Comparison of ENCODE assay signal across 29 cellular contexts in genomic region chr22:22229683-22230420, GRCh38. TPM values are rescaled to one million over a fixed set of nuclear protein-coding genes. Genes with fewer than 3 reads are reported as not detected.
"Had no signal": no experiment of that assay in that cellular context is flagged by ENCODE, and none has a peak within 500 bp of the region (broad histone marks: within the 10 kb centered on the region; RNA-seq: fewer than 3 reads in every experiment).

No MANE protein-coding gene starts in this region.

- H3K27ac ChIP-seq: Peyer's patch, RWPE1, SJSA1 had no signal

- H3K4me1 Mint-ChIP-seq: brain had no signal

- H3K36me3 Mint-ChIP-seq: activated naive CD4-positive, alpha-beta T cell treated with anti-CD3 and anti-CD28 coated beads, Interleukin-2, amount 50 U/mL, for 72 hours; brain had no signal

- ATAC-seq: activated CD4-positive, CD25-positive, alpha-beta regulatory T cell treated with anti-CD3 and anti-CD28 coated beads, Interleukin-2, amount 50 U/mL, for 24 hours; activated CD8-positive, alpha-beta T cell treated with anti-CD3 and anti-CD28 coated beads for 36 hours; activated naive CD4-positive, alpha-beta T cell treated with anti-CD3 and anti-CD28 coated beads, Interleukin-2, amount 50 U/mL, for 72 hours; SK-N-SH treated with all-trans-retinoic acid at 6 μM for 48 hours had no signal

- H3K4me3 Mint-ChIP-seq: activated CD8-positive, alpha-beta T cell treated with anti-CD3 and anti-CD28 coated beads for 36 hours; activated T-cell treated with anti-CD3 and anti-CD28 coated beads, Interleukin-2, amount 50 U/mL, for 24 hours; activated T-helper 1 cell treated with anti-CD3 and anti-CD28 coated beads, Interleukin-12 subunit alpha, Interleukin-12 subunit beta, Interleukin-2, Interleukin-4 antibody, amounts not matched to agents 30 ng/mL and 10 ng/mL and 1 ng/mL, durations not matched to agents 14 hours and 24 hours and 36 hours; brain; T-helper 1 cell treated with Interleukin-12 subunit alpha and Interleukin-12 subunit beta and Interleukin-4 antibody, amounts not matched to agents 30 μg/mL and 1 μg/mL, for 36 hours had no signal

- DNase-seq: activated CD4-positive, alpha-beta T cell treated with anti-CD3 and anti-CD28 coated beads for 4 hours; activated CD8-positive, alpha-beta T cell treated with anti-CD3 and anti-CD28 coated beads for 36 hours; activated effector memory CD4-positive, alpha-beta T cell treated with Interleukin-2 at 50 U/mL for 16 hours; activated naive CD4-positive, alpha-beta T cell; activated T-cell treated with anti-CD3 and anti-CD28 coated beads, Interleukin-2, amount 50 U/mL, for 24 hours; amygdala; MG63; MV-4-11; NCI-H1092 treated with DMSO at 0.1 percent for 48 hours; NCI-H1417 treated with DMSO at 0.1 percent for 48 hours; NCI-H1694; NCI-H2029; NCI-H345; NCI-H510A; NCI-H526 treated with DMSO at 0.1 percent for 48 hours; NK-92 treated with Interleukin-12 subunit alpha and Interleukin-12 subunit beta, amount 100 ng/mL, for 24 hours; OCI-M1; Peyer's patch; Right ventricle myocardium superior; SW 1271 had no signal

- H3K9me3 ChIP-seq: MG63, Peyer's patch, SJSA1 had no signal

- H3K36me3 ChIP-seq: MG63, Peyer's patch, SJSA1 had no signal

- H3K27me3 Mint-ChIP-seq: activated T-cell treated with anti-CD3 and anti-CD28 coated beads, Interleukin-2, amount 50 U/mL, for 24 hours had no signal

- FAIRE-seq: astrocyte had no signal

- H3K9me3 Mint-ChIP-seq: activated CD8-positive, alpha-beta T cell treated with anti-CD3 and anti-CD28 coated beads for 36 hours; activated naive CD4-positive, alpha-beta T cell treated with anti-CD3 and anti-CD28 coated beads, Interleukin-2, amount 50 U/mL, for 72 hours; activated T-cell treated with anti-CD3 and anti-CD28 coated beads, Interleukin-2, amount 50 U/mL, for 24 hours; activated T-helper 1 cell treated with anti-CD3 and anti-CD28 coated beads, Interleukin-12 subunit alpha, Interleukin-12 subunit beta, Interleukin-2, Interleukin-4 antibody, amounts not matched to agents 30 ng/mL and 10 ng/mL and 1 ng/mL, durations not matched to agents 14 hours and 24 hours and 36 hours; T-helper 1 cell treated with Interleukin-12 subunit alpha and Interleukin-12 subunit beta and Interleukin-4 antibody, amounts not matched to agents 30 μg/mL and 1 μg/mL, for 36 hours had no signal

- H3K27me3 ChIP-seq: MG63, Peyer's patch, SJSA1 had no signal

- H3K4me3 ChIP-seq: MG63, Peyer's patch, SJSA1 had no signal

- H3K4me1 ChIP-seq: Peyer's patch, SJSA1 had no signal

- H3K27ac Mint-ChIP-seq: activated CD8-positive, alpha-beta T cell treated with anti-CD3 and anti-CD28 coated beads for 36 hours; activated T-cell treated with anti-CD3 and anti-CD28 coated beads, Interleukin-2, amount 50 U/mL, for 24 hours; activated T-helper 1 cell treated with anti-CD3 and anti-CD28 coated beads, Interleukin-12 subunit alpha, Interleukin-12 subunit beta, Interleukin-2, Interleukin-4 antibody, amounts not matched to agents 30 ng/mL and 10 ng/mL and 1 ng/mL, durations not matched to agents 14 hours and 24 hours and 36 hours; brain; T-helper 1 cell treated with Interleukin-12 subunit alpha and Interleukin-12 subunit beta and Interleukin-4 antibody, amounts not matched to agents 30 μg/mL and 1 μg/mL, for 36 hours had no signal

RNA-seq across cellular contexts. Expression of gene VPREB1, which starts 14.7 kb away (rescaled TPM):
- total RNA-seq: activated CD8-positive, alpha-beta T cell treated with anti-CD3 and anti-CD28 coated beads for 36 hours; activated naive CD4-positive, alpha-beta T cell treated with anti-CD3 and anti-CD28 coated beads, Interleukin-2, amount 50 U/mL, for 72 hours; activated T-helper 1 cell treated with anti-CD3 and anti-CD28 coated beads, Interleukin-12 subunit alpha, Interleukin-12 subunit beta, Interleukin-2, Interleukin-4 antibody, amounts not matched to agents 30 ng/mL and 10 ng/mL and 1 ng/mL, durations not matched to agents 14 hours and 24 hours and 36 hours; astrocyte; Peyer's patch; Right ventricle myocardium superior; SJSA1 had no signal
